16 cellular contexts compared by ENCODE assay signal in the genomic region with DNA sequence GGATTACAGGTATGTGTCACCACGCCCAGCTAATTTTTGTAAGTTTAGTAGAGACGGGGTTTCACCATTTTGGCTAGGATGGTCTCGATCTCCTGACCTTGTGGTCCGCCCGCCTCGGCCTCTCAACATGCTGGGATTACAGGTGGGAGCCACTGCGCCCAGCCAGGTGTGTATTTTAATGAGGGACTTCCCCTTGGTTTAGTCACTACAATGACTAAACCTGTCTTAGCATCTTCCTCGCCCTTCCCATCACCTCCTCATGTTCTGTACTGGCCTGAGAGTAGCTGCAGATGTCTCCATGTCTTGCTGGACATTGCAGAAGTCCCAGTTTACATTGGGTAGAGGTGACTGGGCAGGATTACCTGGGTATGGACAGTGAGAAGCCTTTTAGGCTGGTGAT. TPM values are rescaled to one million over a fixed set of nuclear protein-coding genes. Genes with fewer than 3 reads are reported as not detected.
DNase-seq lines count a peak whose midpoint lies in the region; ATAC-seq and TF ChIP-seq lines count a peak whose summit lies in the region.
"Had no signal": no experiment of that assay in that cellular context is flagged by ENCODE, and none has a peak within 500 bp of the region (broad histone marks: within the 10 kb centered on the region; RNA-seq: fewer than 3 reads in every experiment).

No MANE protein-coding gene starts in this region.

- H3K79me2 ChIP-seq in OCI-LY1 (ENCODE audit: insufficient read depth, low read length), result peaks cover 18% of the 10 kb centered on the region

- no peaks in the 10 kb centered on the region for H3K9me3 Mint-ChIP-seq in activated naive CD8-positive, alpha-beta T cell treated with anti-CD3 and anti-CD28 coated beads, Interleukin-2, amount 50 U/mL, for 24 hours
- H3K9me3 Mint-ChIP-seq in stimulated activated effector memory CD8-positive, alpha-beta T cell treated with anti-CD3 and anti-CD28 coated beads, Interleukin-12 subunit alpha, Interleukin-12 subunit beta, amount 100 ng/mL, for 72 hours, result no peaks in the 10 kb centered on the region

- peaks cover 6% of the 10 kb centered on the region; the same call in 1 of the 2 replicates for H3F3A ChIP-seq in OCI-LY1 (ENCODE audit: insufficient read depth, low read length)

- H3K4me3 ChIP-seq in OCI-LY1 (ENCODE audit: low read depth, low read length, poor library complexity, severe bottlenecking), result no peak overlapping the region
- H3K4me3 ChIP-seq: PC-9, uterus had no signal

- peaks cover 58% of the 10 kb centered on the region for H3K36me3 Mint-ChIP-seq in activated naive CD8-positive, alpha-beta T cell treated with anti-CD3 and anti-CD28 coated beads, Interleukin-2, amount 50 U/mL, for 24 hours (ENCODE audit: low read depth)
- peaks cover 92% of the 10 kb centered on the region for H3K36me3 Mint-ChIP-seq in stimulated activated effector memory CD8-positive, alpha-beta T cell treated with anti-CD3 and anti-CD28 coated beads, Interleukin-12 subunit alpha, Interleukin-12 subunit beta, amount 100 ng/mL, for 72 hours

- intact Hi-C loops in Right ventricle myocardium superior (cut with DNase I) (no loop called here), left cardiac atrium (cut with DNase I) (no loop called here)

- ATAC-seq in Right ventricle myocardium superior (ENCODE audit: poor library complexity) (no peak), left cardiac atrium (no peak), HG02678 (IDR thresholded peaks at IDR 0.05; ENCODE audit: unreplicated experiment) (no peak)
- ATAC-seq in activated naive CD8-positive, alpha-beta T cell treated with anti-CD3 and anti-CD28 coated beads, Interleukin-2, amount 50 U/mL, for 24 hours, result no peak
- ATAC-seq in stimulated activated effector memory CD8-positive, alpha-beta T cell treated with anti-CD3 and anti-CD28 coated beads, Interleukin-12 subunit alpha, Interleukin-12 subunit beta, amount 100 ng/mL, for 72 hours, result no peak

- no peaks in the 10 kb centered on the region for H3K9me2 ChIP-seq in OCI-LY1 (ENCODE audit: low read depth, low read length)

- TF ChIP-seq CTCF in OCI-LY1 (IDR thresholded peaks at IDR 0.05; ENCODE audit: low read length), result no peak

- H3K27me3 ChIP-seq in OCI-LY1 (ENCODE audit: insufficient read depth, low read length), result no peaks in the 10 kb centered on the region
- H3K27me3 ChIP-seq: uterus had no signal

- H4K20me1 ChIP-seq in OCI-LY1 (ENCODE audit: insufficient read depth, low read length), result no peaks in the 10 kb centered on the region

- peaks cover 32% of the 10 kb centered on the region for H3K36me3 ChIP-seq in OCI-LY1 (ENCODE audit: insufficient read depth, low read length)
- H3K36me3 ChIP-seq: uterus had no signal

- H3K27me3 Mint-ChIP-seq in activated naive CD8-positive, alpha-beta T cell treated with anti-CD3 and anti-CD28 coated beads, Interleukin-2, amount 50 U/mL, for 24 hours, result no peaks in the 10 kb centered on the region

- no peak overlapping the region for H3K4me3 Mint-ChIP-seq in activated naive CD8-positive, alpha-beta T cell treated with anti-CD3 and anti-CD28 coated beads, Interleukin-2, amount 50 U/mL, for 24 hours
- H3K4me3 Mint-ChIP-seq in stimulated activated effector memory CD8-positive, alpha-beta T cell treated with anti-CD3 and anti-CD28 coated beads, Interleukin-12 subunit alpha, Interleukin-12 subunit beta, amount 100 ng/mL, for 72 hours, result peak overlapping the region; percentile 57

- peak overlapping the region; percentile 90 for H3K27ac Mint-ChIP-seq in activated naive CD8-positive, alpha-beta T cell treated with anti-CD3 and anti-CD28 coated beads, Interleukin-2, amount 50 U/mL, for 24 hours
- peak overlapping the region; percentile 91 for H3K27ac Mint-ChIP-seq in stimulated activated effector memory CD8-positive, alpha-beta T cell treated with anti-CD3 and anti-CD28 coated beads, Interleukin-12 subunit alpha, Interleukin-12 subunit beta, amount 100 ng/mL, for 72 hours

- no peak overlapping the region for H2AFZ ChIP-seq in OCI-LY1 (ENCODE audit: low read length)
- H2AFZ ChIP-seq: PC-9 had no signal

- H3K4me1 ChIP-seq in OCI-LY1 (ENCODE audit: insufficient read depth, low read length, severe bottlenecking), result peaks cover 67% of the 10 kb centered on the region
- H3K4me1 ChIP-seq: uterus had no signal

- H3K9ac ChIP-seq in OCI-LY1 (ENCODE audit: low read length), result no peak overlapping the region; the same call in 1 of the 2 replicates

- DNase-seq in Right ventricle myocardium superior, result peak; percentile 10
- DNase-seq in left cardiac atrium, result no peak
- no peak for DNase-seq in activated naive CD8-positive, alpha-beta T cell treated with anti-CD3 and anti-CD28 coated beads, Interleukin-2, amount 50 U/mL, for 24 hours
- DNase-seq in stimulated activated effector memory CD8-positive, alpha-beta T cell treated with anti-CD3 and anti-CD28 coated beads, Interleukin-12 subunit alpha, Interleukin-12 subunit beta, amount 100 ng/mL, for 72 hours (ENCODE audit: low spot score in 2 of 2), result no peak
- DNase-seq in EL, result no peak
- no peak for DNase-seq in SW 1271 (lab: John Stamatoyannopoulos, UW)
- DNase-seq: activated effector memory CD4-positive, alpha-beta T cell treated with anti-CD3 and anti-CD28 coated beads, Interleukin-2, amount 50 U/mL, for 16 hours; AML-193; effector CD8-positive, alpha-beta T cell; occipital lobe; PC-9; stimulated activated naive CD4-positive, alpha-beta T cell; uterus had no signal

- peaks cover 79% of the 10 kb centered on the region for H3K4me1 Mint-ChIP-seq in activated naive CD8-positive, alpha-beta T cell treated with anti-CD3 and anti-CD28 coated beads, Interleukin-2, amount 50 U/mL, for 24 hours
- peaks cover 75% of the 10 kb centered on the region for H3K4me1 Mint-ChIP-seq in stimulated activated effector memory CD8-positive, alpha-beta T cell treated with anti-CD3 and anti-CD28 coated beads, Interleukin-12 subunit alpha, Interleukin-12 subunit beta, amount 100 ng/mL, for 72 hours

- no peaks in the 10 kb centered on the region for H3K9me3 ChIP-seq in OCI-LY1 (ENCODE audit: low read length)
- H3K9me3 ChIP-seq: uterus had no signal

- H3K27ac ChIP-seq in OCI-LY1 (ENCODE audit: low read depth, low read length, poor library complexity, severe bottlenecking), result peak overlapping the region; percentile 98
- H3K27ac ChIP-seq: PC-9, uterus had no signal

- H3K4me2 ChIP-seq in OCI-LY1 (ENCODE audit: low read length), result peak overlapping the region; percentile 54; the same call in 1 of the 2 replicates
- H3K4me2 ChIP-seq: PC-9 had no signal

RNA-seq across cellular contexts. Expression of gene SLC7A6, which starts 9.6 kb away (rescaled TPM):
- 38.7 TPM for total RNA-seq in Right ventricle myocardium superior
- 10 to 100 TPM; 33.0 to 51.6 TPM for total RNA-seq in left cardiac atrium

RNA-seq across cellular contexts. Expression of gene PLA2G15, which starts 28.7 kb away (rescaled TPM):
- total RNA-seq in Right ventricle myocardium superior, result 38.1 TPM
- total RNA-seq in left cardiac atrium, result 10 to 100 TPM; 20.5 to 27.4 TPM

RNA-seq across cellular contexts. Expression of gene SLC7A6OS, which starts 36.9 kb away (rescaled TPM):
- total RNA-seq in Right ventricle myocardium superior, result 11.2 TPM
- total RNA-seq in left cardiac atrium, result 10 to 100 TPM; 10.2 to 10.7 TPM

RNA-seq across cellular contexts. Expression of gene PRMT7, which starts 36.9 kb away (rescaled TPM):
- total RNA-seq in Right ventricle myocardium superior, result 28.1 TPM
- 10 to 100 TPM; 24.3 to 24.9 TPM for total RNA-seq in left cardiac atrium

RNA-seq across cellular contexts. Expression of gene ESRP2, which starts 38.0 kb away (rescaled TPM):
- 0.73 TPM for total RNA-seq in Right ventricle myocardium superior
- under 1 TPM; 0.32 to 0.42 TPM for total RNA-seq in left cardiac atrium
- total RNA-seq: M059J, occipital lobe had no signal
